In the genomic region with DNA sequence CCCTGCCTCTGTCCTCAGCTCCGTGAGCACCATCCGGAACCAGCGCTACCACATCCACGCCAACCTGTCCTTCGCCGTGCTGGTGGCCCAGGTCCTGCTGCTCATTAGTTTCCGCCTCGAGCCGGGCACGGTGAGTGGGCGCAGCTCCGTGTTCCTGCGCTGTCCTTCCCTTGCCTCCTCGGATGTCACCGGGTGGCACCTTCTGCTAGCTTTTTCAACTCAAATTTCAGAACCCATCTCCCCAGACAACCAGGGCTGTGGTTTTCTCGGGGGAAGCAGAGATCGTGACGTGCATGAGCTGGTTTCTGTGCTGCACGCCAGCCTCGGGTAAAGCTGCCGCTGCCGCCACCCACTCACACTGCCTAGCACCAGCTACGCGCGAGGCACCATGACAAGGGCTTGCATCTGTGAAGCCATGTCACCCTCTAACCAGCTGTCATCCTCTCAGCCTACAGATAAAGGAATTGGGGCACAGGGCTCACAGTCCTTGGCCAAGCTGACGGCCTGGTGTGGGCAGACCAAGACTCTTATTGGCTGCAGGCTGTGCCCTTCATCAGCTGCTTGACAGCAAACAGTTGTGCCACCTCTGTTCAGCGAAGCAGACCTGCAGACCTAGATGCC, we compare ENCODE assay signal across 11 cellular contexts.
DNase-seq lines count a peak whose midpoint lies in the region; ATAC-seq and TF ChIP-seq lines count a peak whose summit lies in the region.
"Had no signal": no experiment of that assay in that cellular context is flagged by ENCODE, and none has a peak within 500 bp of the region (broad histone marks: within the 10 kb centered on the region; RNA-seq: fewer than 3 reads in every experiment).

No MANE protein-coding gene starts in this region.

- no peaks in the 10 kb centered on the region for H3K36me3 ChIP-seq in endodermal cell (ENCODE audit: control insufficient read depth, insufficient read depth, low read length)

- peak; percentile 89 for DNase-seq in activated CD8-positive, alpha-beta T cell treated with anti-CD3 and anti-CD28 coated beads for 36 hours
- DNase-seq in endodermal cell (peak; percentile 41), SHP77 (lab: John Stamatoyannopoulos, UW) (no peak), GM10266 (ENCODE audit: extremely low spot score) (no peak), GM03348 (ENCODE audit: low spot score) (no peak), cerebellar cortex (ENCODE audit: low spot score) (no peak)
- peak; percentile 27 for DNase-seq in stimulated activated CD8-positive, alpha-beta memory T cell treated with anti-CD3 and anti-CD28 coated beads, Interleukin-12 subunit alpha, Interleukin-12 subunit beta, amount 100 ng/mL, for 4 hours (ENCODE audit: low read depth)
- DNase-seq: DND-41 had no signal

- CTCF ChIA-PET in activated CD8-positive, alpha-beta T cell treated with anti-CD3 and anti-CD28 coated beads for 36 hours (lab: Charles Lee): interaction anchor here (0.9 to 7.0 kb wide), 19 partner anchors 10 to 410 kb away, joined by 3 to 166 read pairs (median 5); no protein-coding TSS in a partner anchor

- no peaks in the 10 kb centered on the region for H3K9me3 ChIP-seq in endodermal cell (ENCODE audit: control insufficient read depth, low read length)

- peaks cover 5% of the 10 kb centered on the region for H3K27me3 Mint-ChIP-seq in activated CD8-positive, alpha-beta T cell treated with anti-CD3 and anti-CD28 coated beads for 36 hours
- H3K27me3 Mint-ChIP-seq in endodermal cell (ENCODE audit: insufficient read depth): peaks cover 27% of the 10 kb centered on the region

- H3K9ac ChIP-seq in endodermal cell (ENCODE audit: extremely low read depth, low read length, poor library complexity, severe bottlenecking): no peak overlapping the region

- peak overlapping the region; percentile 47 for H3K4me3 Mint-ChIP-seq in activated CD8-positive, alpha-beta T cell treated with anti-CD3 and anti-CD28 coated beads for 36 hours
- no peak overlapping the region for H3K4me3 Mint-ChIP-seq in endodermal cell
- H3K4me3 Mint-ChIP-seq: GM23338 had no signal

- 93 to 98% methylated on average over 22 to 27 of the region's 27 CpGs for WGBS in endodermal cell (ENCODE audit: insufficient coverage in 1 of 2, insufficient read length in 1 of 2), 2 experiments

- POLR2A ChIA-PET in activated CD8-positive, alpha-beta T cell treated with anti-CD3 and anti-CD28 coated beads for 36 hours (lab: Charles Lee): interaction anchor here (1.7 kb wide), 1 partner anchor 27 kb away, joined by 5 read pairs; no protein-coding TSS in a partner anchor

- peaks cover 7% of the 10 kb centered on the region for H3K9me3 Mint-ChIP-seq in activated CD8-positive, alpha-beta T cell treated with anti-CD3 and anti-CD28 coated beads for 36 hours
- peaks cover 1% of the 10 kb centered on the region for H3K9me3 Mint-ChIP-seq in endodermal cell
- H3K9me3 Mint-ChIP-seq: GM23338 had no signal

- H3K36me3 Mint-ChIP-seq in activated CD8-positive, alpha-beta T cell treated with anti-CD3 and anti-CD28 coated beads for 36 hours (ENCODE audit: low read depth): no peaks in the 10 kb centered on the region
- H3K36me3 Mint-ChIP-seq in endodermal cell (ENCODE audit: low read depth): no peaks in the 10 kb centered on the region

- TF ChIP-seq CTCF in activated CD8-positive, alpha-beta T cell treated with anti-CD3 and anti-CD28 coated beads for 36 hours (IDR thresholded peaks at IDR 0.05): no peak
- TF ChIP-seq CTCF in endodermal cell (conservative IDR thresholded peaks at IDR 0.05) (no peak), GM10266 (IDR thresholded peaks at IDR 0.05; ENCODE audit: control insufficient read depth, insufficient read depth, low read depth, missing control alignments) (no peak)

- H3K4me3 ChIP-seq in endodermal cell (ENCODE audit: low read length): no peak overlapping the region
- H3K4me3 ChIP-seq: GM23338 had no signal

- peak; percentile 28 for ATAC-seq in GM19351 (IDR thresholded peaks at IDR 0.05; ENCODE audit: unreplicated experiment)
- ATAC-seq in activated CD8-positive, alpha-beta T cell treated with anti-CD3 and anti-CD28 coated beads for 36 hours: peak; percentile 86
- ATAC-seq: GM23338, left colon had no signal

- H3K4me1 ChIP-seq in endodermal cell (ENCODE audit: control insufficient read depth, insufficient read depth, low read length): no peaks in the 10 kb centered on the region

- no peak overlapping the region for H3K27ac ChIP-seq in endodermal cell (ENCODE audit: low read depth, low read length)

- H3K4me1 Mint-ChIP-seq in activated CD8-positive, alpha-beta T cell treated with anti-CD3 and anti-CD28 coated beads for 36 hours (ENCODE audit: low read depth): peaks cover 23% of the 10 kb centered on the region
- H3K4me1 Mint-ChIP-seq in endodermal cell: no peaks in the 10 kb centered on the region
- H3K4me1 Mint-ChIP-seq: GM23338 had no signal

- intact Hi-C loops in activated CD8-positive, alpha-beta T cell treated with anti-CD3 and anti-CD28 coated beads for 36 hours (cut with micrococcal nuclease): no loop called here

- no peaks in the 10 kb centered on the region for H3K27me3 ChIP-seq in endodermal cell (ENCODE audit: control insufficient read depth, insufficient read depth, low read length, poor library complexity, severe bottlenecking)

- peak overlapping the region; percentile 83 for H3K27ac Mint-ChIP-seq in activated CD8-positive, alpha-beta T cell treated with anti-CD3 and anti-CD28 coated beads for 36 hours
- H3K27ac Mint-ChIP-seq in endodermal cell: no peak overlapping the region
- H3K27ac Mint-ChIP-seq: GM23338 had no signal

Comparison
In these comparisons a context has a peak if more than half of its experiments do, and no peak if none do; other contexts are left out.
1. DNase-seq: peak in activated CD8-positive, alpha-beta T cell treated with anti-CD3 and anti-CD28 coated beads for 36 hours (single experiment), endodermal cell (single experiment) and stimulated activated CD8-positive, alpha-beta memory T cell treated with anti-CD3 and anti-CD28 coated beads, Interleukin-12 subunit alpha, Interleukin-12 subunit beta, amount 100 ng/mL, for 4 hours (single experiment); none in SHP77 (0 of 2), GM10266 (single experiment), GM03348 (single experiment) and cerebellar cortex (single experiment).